Comparison of ENCODE assay signal across 17 cellular contexts in the genomic region with DNA sequence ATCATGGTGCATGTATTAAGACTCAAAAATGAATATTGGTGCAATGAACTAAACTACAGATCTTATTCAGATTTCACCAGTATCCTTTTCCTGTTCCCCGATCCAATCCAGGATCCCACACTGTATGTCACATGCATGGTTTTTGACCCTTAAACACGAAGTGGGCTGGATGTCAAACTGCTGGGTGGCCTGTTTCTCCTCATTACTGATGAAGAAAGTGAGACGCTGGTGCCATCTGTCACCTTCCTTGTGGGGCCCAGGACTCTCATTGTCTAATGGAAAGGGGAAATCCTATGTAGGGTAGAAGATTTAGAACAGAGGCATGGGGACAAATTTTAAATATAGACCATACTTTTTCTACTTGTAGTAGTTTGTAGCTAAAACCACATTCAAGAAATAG. TPM values are rescaled to one million over a fixed set of nuclear protein-coding genes. Genes with fewer than 3 reads are reported as not detected.
A peak's percentile ranks its signal among the peaks of the same experiment; 100 is the strongest.
DNase-seq lines count a peak whose midpoint lies in the region; TF ChIP-seq lines count a peak whose summit lies in the region.
"Had no signal": no experiment of that assay in that cellular context is flagged by ENCODE, and none has a peak within 500 bp of the region (broad histone marks: within the 10 kb centered on the region; RNA-seq: fewer than 3 reads in every experiment).

No MANE protein-coding gene starts in this region.

- no peak overlapping the region for H3K4me3 ChIP-seq in mesenchymal stem cell (ENCODE audit: insufficient read depth in 1 of 2, low read depth in 1 of 2, low read length in 2 of 2)
- H3K4me3 ChIP-seq: A549 had no signal

- no peak overlapping the region for H2AK5ac ChIP-seq in mesenchymal stem cell (ENCODE audit: low read length, severe bottlenecking)

- peak overlapping the region; percentile 99 for H3K27ac ChIP-seq in VCaP
- H3K27ac ChIP-seq in mesenchymal stem cell (ENCODE audit: low read length, poor library complexity, severe bottlenecking): no peak overlapping the region
- H3K27ac ChIP-seq: A549 had no signal

- H2BK15ac ChIP-seq in mesenchymal stem cell (ENCODE audit: low read depth, poor library complexity, severe bottlenecking): no peak overlapping the region

- WGBS in mesenchymal stem cell: 48% methylated on average over 3 of the region's 3 CpGs

- peak; percentile 75 for DNase-seq in DMS 273 (lab: John Stamatoyannopoulos, UW; ENCODE audit: unreplicated experiment)
- no peak for DNase-seq in DMS 273 treated with DMSO at 0.1 percent for 48 hours (lab: John Stamatoyannopoulos, UW)
- peak; percentile 51 for DNase-seq in NCI-H2171 (lab: John Stamatoyannopoulos, UW)
- DNase-seq in mesenchymal stem cell: no peak
- DNase-seq in middle frontal gyrus (ENCODE audit: extremely low spot score, low spot score): no peak
- DNase-seq in stimulated activated CD4-positive, alpha-beta T cell treated with anti-CD3 and anti-CD28 coated beads, Interleukin-2, amount 100 ng/mL, for 48 hours: no peak
- DNase-seq in NOMO-1 (lab: John Stamatoyannopoulos, UW; ENCODE audit: unreplicated experiment in 2 of 2): no peak
- DNase-seq: AML-193; Caco-2; CD4-positive, alpha-beta T cell; DMS79 treated with DMSO at 0.1 percent for 48 hours; GF-D8; GOT3; H7; HFFc6 had no signal

- H4K8ac ChIP-seq in mesenchymal stem cell (ENCODE audit: low read length): no peak overlapping the region

- peak overlapping the region; percentile 36 for H4K91ac ChIP-seq in mesenchymal stem cell (ENCODE audit: low read length)

- no peak overlapping the region for H2BK5ac ChIP-seq in mesenchymal stem cell (ENCODE audit: low read depth, low read length, poor library complexity, severe bottlenecking)

- no peak overlapping the region for H3K18ac ChIP-seq in mesenchymal stem cell (ENCODE audit: low read depth in 1 of 2, low read length in 2 of 2)

- H3K14ac ChIP-seq in mesenchymal stem cell (ENCODE audit: low read length in 2 of 2): no peak overlapping the region

- H2BK120ac ChIP-seq in mesenchymal stem cell (ENCODE audit: low read depth, low read length): no peak overlapping the region

- peak overlapping the region in 1 of 2 experiments; percentile 10 for H2BK12ac ChIP-seq in mesenchymal stem cell (ENCODE audit: low read length in 2 of 2)

- no peak overlapping the region for H3K4ac ChIP-seq in mesenchymal stem cell (ENCODE audit: low read depth in 1 of 2, low read length in 2 of 2)

- no peak overlapping the region for H3K4me2 ChIP-seq in mesenchymal stem cell (ENCODE audit: low read length, poor library complexity, severe bottlenecking)
- H3K4me2 ChIP-seq: A549 had no signal

- H3K79me1 ChIP-seq in mesenchymal stem cell (replicated peaks; ENCODE audit: low read length, poor library complexity, severe bottlenecking): peaks cover 31% of the 10 kb centered on the region

- no peak overlapping the region for H3K9ac ChIP-seq in mesenchymal stem cell (ENCODE audit: low read length)

- no peaks in the 10 kb centered on the region for H3K9me3 ChIP-seq in mesenchymal stem cell (ENCODE audit: control insufficient read depth, low read length)

- no peak overlapping the region for H3K23ac ChIP-seq in mesenchymal stem cell (ENCODE audit: low read length in 2 of 2)

- no peak overlapping the region for H2AFZ ChIP-seq in mesenchymal stem cell (ENCODE audit: low read depth, low read length)

- peaks cover 0 to 7% of the 10 kb centered on the region in 2 experiments for H3K36me3 ChIP-seq in mesenchymal stem cell (ENCODE audit: control insufficient read depth in 1 of 2, insufficient read depth in 2 of 2, low read depth in 1 of 2, low read length in 2 of 2)

- peaks cover 13% of the 10 kb centered on the region for H3K4me1 ChIP-seq in mesenchymal stem cell (ENCODE audit: control insufficient read depth, insufficient read depth, low read depth, low read length)
- H3K4me1 ChIP-seq: A549 had no signal

- no peaks in the 10 kb centered on the region for H3K27me3 ChIP-seq in mesenchymal stem cell (ENCODE audit: control insufficient read depth in 1 of 2, insufficient read depth in 1 of 2, low read length in 2 of 2)

- no peak for TF ChIP-seq CTCF in VCaP (conservative IDR thresholded peaks at IDR 0.05)

RNA-seq across cellular contexts. Expression of a gene that starts 56.2 kb away (rescaled TPM):
- polyA plus RNA-seq in mesenchymal stem cell (2013, experiment 1 of 2): 5.1 TPM
- polyA plus RNA-seq in mesenchymal stem cell (2013, experiment 2 of 2): 4.9 TPM

Comparison
In these comparisons a context has a peak if more than half of its experiments do, and no peak if none do; other contexts are left out.
1. DNase-seq: peak in DMS 273 (single experiment) and NCI-H2171 (single experiment); none in DMS 273 treated with DMSO at 0.1 percent for 48 hours (single experiment), mesenchymal stem cell (single experiment), middle frontal gyrus (single experiment), stimulated activated CD4-positive, alpha-beta T cell treated with anti-CD3 and anti-CD28 coated beads, Interleukin-2, amount 100 ng/mL, for 48 hours (0 of 2) and NOMO-1 (0 of 2).